ENCODE assay signal across 8 cellular contexts in genomic region chr1:222009105-222009730, GRCh38.
DNase-seq lines count a peak whose midpoint lies in the region; ATAC-seq and TF ChIP-seq lines count a peak whose summit lies in the region.

No MANE protein-coding gene starts in this region.

- H3K27ac ChIP-seq in tibial nerve = no peak overlapping the region

- H3K4me3 ChIP-seq in WI38 (ENCODE audit: low read depth, low read length) = no peak overlapping the region
- no peak overlapping the region for H3K4me3 ChIP-seq in tibial nerve

- H3K27me3 ChIP-seq in tibial nerve = no peaks in the 10 kb centered on the region

- peak; percentile 58 for ATAC-seq in HG03439 (IDR thresholded peaks at IDR 0.05; ENCODE audit: unreplicated experiment)

- H3K9me3 ChIP-seq in tibial nerve = peaks cover 0 to 3% (median 0%) of the 10 kb centered on the region in 4 donors

- TF ChIP-seq CTCF in WI38 (IDR thresholded peaks at IDR 0.05; ENCODE audit: low read depth, low read length) (0 out of 2 replicates have a peak, but pooled peaks have one; percentile 23), tibial nerve (IDR thresholded peaks at IDR 0.05) (peak in 3 of 5 experiments; percentile 17 to 19 (median 18))

- 25% methylated on average over 2 of the region's 2 CpGs for WGBS in tibial nerve, 2 donors

- no peaks in the 10 kb centered on the region for H3K36me3 ChIP-seq in tibial nerve

- peaks cover 0 to 3% (median 0%) of the 10 kb centered on the region in 4 donors for H3K4me1 ChIP-seq in tibial nerve

- no peak for TF ChIP-seq EP300 in tibial nerve (IDR thresholded peaks at IDR 0.05)

- TF ChIP-seq POLR2A in tibial nerve (IDR thresholded peaks at IDR 0.05) = no peak

- DNase-seq in stimulated activated CD4-positive, alpha-beta T cell treated with anti-CD3 and anti-CD28 coated beads, Interleukin-4, amount 100 ng/mL, for 1 hour = peak; percentile 7
- no peak for DNase-seq in stimulated activated CD4-positive, alpha-beta T cell treated with anti-CD3 and anti-CD28 coated beads, Interleukin-12 subunit alpha, Interleukin-12 subunit beta, amount 100 ng/mL, for 4 hours
- DNase-seq in germinal center (ENCODE audit: low spot score) = peak; percentile 31
- DNase-seq in tibial nerve (ENCODE audit: low spot score in 2 of 2) = peak in 1 of 2 donors; percentile 30
- DNase-seq in middle frontal gyrus (ENCODE audit: extremely low spot score, low spot score) = no peak
- DNase-seq in midbrain (lab: John Stamatoyannopoulos, UW) = no peak

Comparison
In these comparisons a context has a peak if more than half of its experiments do, and no peak if none do; other contexts are left out.
1. DNase-seq: peak in stimulated activated CD4-positive, alpha-beta T cell treated with anti-CD3 and anti-CD28 coated beads, Interleukin-4, amount 100 ng/mL, for 1 hour (single experiment) and germinal center (single experiment); none in stimulated activated CD4-positive, alpha-beta T cell treated with anti-CD3 and anti-CD28 coated beads, Interleukin-12 subunit alpha, Interleukin-12 subunit beta, amount 100 ng/mL, for 4 hours (single experiment), middle frontal gyrus (single experiment) and midbrain (single experiment).